In genomic region chr16:81107506-81107905, GRCh38 we compare ENCODE assay signal across 23 cellular contexts. TPM values are rescaled to one million over a fixed set of nuclear protein-coding genes. Genes with fewer than 3 reads are reported as not detected.
"Had no signal": no experiment of that assay in that cellular context is flagged by ENCODE, and none has a peak within 500 bp of the region (broad histone marks: within the 10 kb centered on the region; RNA-seq: fewer than 3 reads in every experiment).

No MANE protein-coding gene starts in this region.

- H3K4me1 Mint-ChIP-seq: activated CD4-positive, alpha-beta T cell treated with anti-CD3 and anti-CD28 coated beads, Interleukin-2, amount 10 ng/mL, durations not matched to agents 24 days and 14 days; activated naive CD4-positive, alpha-beta T cell treated with anti-CD3 and anti-CD28 coated beads, Interleukin-2, amount 50 U/mL, for 24 hours; natural killer cell had no signal

- H3K4me1 ChIP-seq: body of pancreas, prostate gland, right atrium auricular region, spleen had no signal

- H3K27me3 Mint-ChIP-seq: activated naive CD4-positive, alpha-beta T cell treated with anti-CD3 and anti-CD28 coated beads, Interleukin-2, amount 50 U/mL, for 24 hours had no signal

- H3K9me3 ChIP-seq: body of pancreas, prostate gland, right atrium auricular region, spleen had no signal

- H3K27ac Mint-ChIP-seq: activated CD4-positive, alpha-beta T cell treated with anti-CD3 and anti-CD28 coated beads, Interleukin-2, amount 10 ng/mL, durations not matched to agents 24 days and 14 days; activated CD8-positive, alpha-beta T cell treated with anti-CD3 and anti-CD28 coated beads, Interleukin-2, amount 10 ng/mL, durations not matched to agents 7 days and 5 days; activated naive CD4-positive, alpha-beta T cell treated with anti-CD3 and anti-CD28 coated beads, Interleukin-2, amount 50 U/mL, for 24 hours; activated T-helper 1 cell treated with anti-CD3 and anti-CD28 coated beads, Interleukin-12 subunit alpha, Interleukin-12 subunit beta, Interleukin-2, Interleukin-4 antibody, amounts not matched to agents 30 ng/mL and 10 ng/mL and 1 ng/mL, durations not matched to agents 14 hours and 24 hours and 36 hours; natural killer cell; T-helper 2 cell treated with Interferon-gamma antibody and Interleukin-4, amounts not matched to agents 5 μg/mL and 100 μg/mL, for 36 hours had no signal

- FAIRE-seq: keratinocyte had no signal

- H3K27me3 ChIP-seq: body of pancreas, right atrium auricular region had no signal

- H3K36me3 ChIP-seq: cardiac muscle cell, prostate gland, right atrium auricular region, spleen had no signal

- H3K4me3 Mint-ChIP-seq: activated CD4-positive, alpha-beta T cell treated with anti-CD3 and anti-CD28 coated beads, Interleukin-2, amount 10 ng/mL, durations not matched to agents 24 days and 14 days; activated CD8-positive, alpha-beta T cell treated with anti-CD3 and anti-CD28 coated beads, Interleukin-2, amount 10 ng/mL, durations not matched to agents 7 days and 5 days; activated naive CD4-positive, alpha-beta T cell treated with anti-CD3 and anti-CD28 coated beads, Interleukin-2, amount 50 U/mL, for 24 hours; activated T-helper 1 cell treated with anti-CD3 and anti-CD28 coated beads, Interleukin-12 subunit alpha, Interleukin-12 subunit beta, Interleukin-2, Interleukin-4 antibody, amounts not matched to agents 30 ng/mL and 10 ng/mL and 1 ng/mL, durations not matched to agents 14 hours and 24 hours and 36 hours; natural killer cell; T-helper 2 cell treated with Interferon-gamma antibody and Interleukin-4, amounts not matched to agents 5 μg/mL and 100 μg/mL, for 36 hours had no signal

- DNase-seq: activated CD4-positive, alpha-beta T cell treated with anti-CD3 and anti-CD28 coated beads, Interleukin-2, amount 10 ng/mL, durations not matched to agents 24 days and 14 days; activated CD8-positive, alpha-beta T cell treated with anti-CD3 and anti-CD28 coated beads, Interleukin-2, amount 10 ng/mL, durations not matched to agents 7 days and 5 days; activated gamma-delta T cell treated with Interleukin-2 at 50 U/mL for 16 hours; anterior cingulate cortex; body of pancreas; cortex of kidney; midbrain; natural killer cell; stimulated activated CD4-positive, alpha-beta T cell treated with anti-CD3 and anti-CD28 coated beads, Interleukin-4, amount 100 ng/mL, for 1 hour; stimulated activated naive CD4-positive, alpha-beta T cell had no signal

- H3K9me3 Mint-ChIP-seq: activated CD4-positive, alpha-beta T cell treated with anti-CD3 and anti-CD28 coated beads, Interleukin-2, amount 10 ng/mL, durations not matched to agents 24 days and 14 days; activated naive CD4-positive, alpha-beta T cell treated with anti-CD3 and anti-CD28 coated beads, Interleukin-2, amount 50 U/mL, for 24 hours; activated T-helper 1 cell treated with anti-CD3 and anti-CD28 coated beads, Interleukin-12 subunit alpha, Interleukin-12 subunit beta, Interleukin-2, Interleukin-4 antibody, amounts not matched to agents 30 ng/mL and 10 ng/mL and 1 ng/mL, durations not matched to agents 14 hours and 24 hours and 36 hours; natural killer cell; T-helper 2 cell treated with Interferon-gamma antibody and Interleukin-4, amounts not matched to agents 5 μg/mL and 100 μg/mL, for 36 hours had no signal

- ATAC-seq: activated CD4-positive, CD25-positive, alpha-beta regulatory T cell treated with anti-CD3 and anti-CD28 coated beads, Interleukin-2, amount 50 U/mL, for 24 hours; activated CD8-positive, alpha-beta T cell treated with anti-CD3 and anti-CD28 coated beads, Interleukin-2, amount 10 ng/mL, durations not matched to agents 7 days and 5 days; body of pancreas; natural killer cell had no signal

- H3K27ac ChIP-seq: body of pancreas, cardiac muscle cell, epithelial cell of prostate, prostate gland, right atrium auricular region, spleen, VCaP had no signal

- H3K36me3 Mint-ChIP-seq: activated naive CD4-positive, alpha-beta T cell treated with anti-CD3 and anti-CD28 coated beads, Interleukin-2, amount 50 U/mL, for 24 hours; natural killer cell had no signal

- H3K4me3 ChIP-seq: body of pancreas, cardiac muscle cell, prostate gland, right atrium auricular region, spleen had no signal

RNA-seq across cellular contexts. Expression of gene C16orf46, which starts 30.5 kb away (rescaled TPM):
- total RNA-seq: natural killer cell, osteocyte, ureter had no signal
